In genomic region chr10:125194814-125195213, GRCh38 we compare ENCODE assay signal across 8 cellular contexts.
"Had no signal": no experiment of that assay in that cellular context is flagged by ENCODE, and none has a peak within 500 bp of the region (broad histone marks: within the 10 kb centered on the region; RNA-seq: fewer than 3 reads in every experiment).

No MANE protein-coding gene starts in this region.

- H3K4me3 ChIP-seq: GM12878 had no signal

- DNase-seq: GDM1, GF-D8 had no signal

- FAIRE-seq: G401.6, GM12878, GM12891, GM12892, GM18507, GM19239 had no signal

- ATAC-seq: GM12878 had no signal
